ENCODE assay signal across 16 cellular contexts in the genomic region with DNA sequence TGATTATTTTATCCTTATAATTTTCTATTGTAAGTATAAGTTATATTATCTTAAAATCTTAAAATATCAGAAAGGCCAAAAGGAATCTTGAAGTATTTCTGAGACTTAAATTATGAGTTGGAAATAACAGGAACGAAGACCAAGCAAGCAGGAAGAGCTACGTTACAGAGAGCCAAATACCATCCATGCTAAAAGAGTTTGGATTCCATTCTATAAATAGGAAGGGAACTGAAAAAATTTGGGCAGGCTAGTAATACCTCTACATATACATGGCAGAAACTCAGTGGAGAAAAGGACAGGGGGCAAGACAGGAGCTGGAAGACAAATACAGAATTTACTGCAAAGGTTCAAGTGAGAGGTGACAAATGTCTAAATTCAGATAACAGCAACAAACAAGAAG. TPM values are rescaled to one million over a fixed set of nuclear protein-coding genes. Genes with fewer than 3 reads are reported as not detected.
DNase-seq lines count a peak whose midpoint lies in the region; ATAC-seq and TF ChIP-seq lines count a peak whose summit lies in the region.
"Had no signal": no experiment of that assay in that cellular context is flagged by ENCODE, and none has a peak within 500 bp of the region (broad histone marks: within the 10 kb centered on the region; RNA-seq: fewer than 3 reads in every experiment).

No MANE protein-coding gene starts in this region.

- no peak for TF ChIP-seq POLR2A in transverse colon (IDR thresholded peaks at IDR 0.05)

- H3K27me3 ChIP-seq in GM23338 (ENCODE audit: insufficient read depth) (no peaks in the 10 kb centered on the region), mammary epithelial cell (ENCODE audit: insufficient read depth, low read length) (no peaks in the 10 kb centered on the region), transverse colon (no peaks in the 10 kb centered on the region)
- H3K27me3 ChIP-seq: MG63 had no signal

- H3K27ac ChIP-seq in GM23338 (ENCODE audit: low read depth): no peak overlapping the region
- H3K27ac ChIP-seq in mammary epithelial cell (ENCODE audit: insufficient read depth, low read depth, low read length): no peak overlapping the region
- peak overlapping the region; percentile 21 to 83 (median 78) for H3K27ac ChIP-seq in transverse colon
- H3K27ac ChIP-seq: PC-9 had no signal

- H2AFZ ChIP-seq in GM23338: no peak overlapping the region
- H2AFZ ChIP-seq in mammary epithelial cell (ENCODE audit: low read depth, low read length): no peak overlapping the region
- H2AFZ ChIP-seq: PC-9 had no signal

- H3K4me1 ChIP-seq in GM23338 (ENCODE audit: insufficient read depth) (peaks cover 71% of the 10 kb centered on the region), mammary epithelial cell (ENCODE audit: insufficient read depth, low read length) (peaks cover 66% of the 10 kb centered on the region), transverse colon (peaks cover 13 to 78% (median 56%) of the 10 kb centered on the region in 4 donors)

- DNase-seq in GM23338 (ENCODE audit: low spot score) (no peak), mammary epithelial cell (no peak), memory B cell (ENCODE audit: low spot score in 2 of 2) (no peak), transverse colon (no peak), inferior parietal cortex (ENCODE audit: extremely low spot score) (no peak)
- DNase-seq: activated CD4-positive, alpha-beta T cell treated with anti-CD3 and anti-CD28 coated beads, Interleukin-2, amount 50 U/mL, for 1 hour; mesendoderm; MG63; PC-9; stimulated activated CD4-positive, alpha-beta T cell treated with anti-CD3 and anti-CD28 coated beads, Interleukin-4, amount 100 ng/mL, for 4 hours; stimulated activated naive CD8-positive, alpha-beta T cell treated with anti-CD3 and anti-CD28 coated beads, Interleukin-15, Interleukin-2, amounts not matched to agents 100 U/mL and 50 U/mL, for 24 hours had no signal

- H3K79me2 ChIP-seq in GM23338 (replicated peaks; ENCODE audit: insufficient read depth) (peaks cover 100% of the 10 kb centered on the region), mammary epithelial cell (ENCODE audit: insufficient read depth, low read length) (peaks cover 100% of the 10 kb centered on the region)

- no TSS peak for BruUV-seq in mammary epithelial cell (replicated peaks; lab: Mats Ljungman, UMichigan)

- H3K9me3 ChIP-seq in mammary epithelial cell (replicated peaks; ENCODE audit: insufficient read depth, low read length): no peaks in the 10 kb centered on the region
- H3K9me3 ChIP-seq in transverse colon: no peaks in the 10 kb centered on the region
- H3K9me3 ChIP-seq: MG63, prostate gland had no signal

- dilution Hi-C loops in mammary epithelial cell (cut with HindIII; ENCODE audit: low sequenced_read_pairs): no loop called here

- intact Hi-C loops in mammary epithelial cell (cut with micrococcal nuclease) (no loop called here), transverse colon (cut with DNase I; ENCODE audit: low total_unique reads) (no loop called here)

- peaks cover 4% of the 10 kb centered on the region for H3K27me3 Mint-ChIP-seq in GM23338 (ENCODE audit: insufficient read depth, low read depth, poor library complexity)
- H3K27me3 Mint-ChIP-seq in memory B cell: no peaks in the 10 kb centered on the region
- H3K27me3 Mint-ChIP-seq: brain had no signal

- H4K20me1 ChIP-seq in GM23338 (replicated peaks; ENCODE audit: insufficient read depth): peaks cover 86% of the 10 kb centered on the region
- peaks cover 19% of the 10 kb centered on the region for H4K20me1 ChIP-seq in mammary epithelial cell (ENCODE audit: insufficient read depth, low read length)

- 9% methylated on average over 2 of the region's 2 CpGs for WGBS in mammary epithelial cell (ENCODE audit: low coverage, missing lambda C conversion rate)
- 51 to 54% methylated on average over 2 of the region's 2 CpGs for WGBS in transverse colon (ENCODE audit: low coverage in 1 of 2), 2 donors

- no peaks in the 10 kb centered on the region for H3K36me3 ChIP-seq in GM23338 (ENCODE audit: insufficient read depth)
- H3K36me3 ChIP-seq in mammary epithelial cell (ENCODE audit: insufficient read depth, low read length): peaks cover 10% of the 10 kb centered on the region
- H3K36me3 ChIP-seq in transverse colon: no peaks in the 10 kb centered on the region
- H3K36me3 ChIP-seq: prostate gland had no signal

- in situ Hi-C loops in mammary epithelial cell (cut with MboI; ENCODE audit: low sequenced_read_pairs in 2 of 2): no loop called here
- in situ Hi-C loops in transverse colon (cut with MboI; ENCODE audit: low pct_ligation_motif_present in 1 of 4, low pct_unique_long_range_greater_than_20kb in 1 of 4, low sequenced_read_pairs in 3 of 4): loop anchor here in 1 of 4 donors (10.0 kb wide), 1 partner anchor 63 kb away; no protein-coding TSS in a partner anchor

- H3K9me2 ChIP-seq in GM23338 (ENCODE audit: insufficient read depth): no peaks in the 10 kb centered on the region

- H3K4me2 ChIP-seq in GM23338 (peak overlapping the region; percentile 44), mammary epithelial cell (ENCODE audit: insufficient read depth, low read depth, low read length) (peak overlapping the region; percentile 70)
- H3K4me2 ChIP-seq: PC-9 had no signal

- ATAC-seq in GM23338 (no peak), memory B cell (ENCODE audit: low read depth) (no peak), GM18861 (IDR thresholded peaks at IDR 0.05; ENCODE audit: unreplicated experiment) (no peak), GM19463 (IDR thresholded peaks at IDR 0.05; ENCODE audit: unreplicated experiment) (no peak)
- ATAC-seq: stimulated activated naive CD8-positive, alpha-beta T cell treated with anti-CD3 and anti-CD28 coated beads, Interleukin-15, Interleukin-2, amounts not matched to agents 100 U/mL and 50 U/mL, for 24 hours had no signal

- TF ChIP-seq EP300 in transverse colon (IDR thresholded peaks at IDR 0.05; ENCODE audit: low read depth): no peak

- no peak for TF ChIP-seq CTCF in GM23338 (conservative IDR thresholded peaks at IDR 0.05; ENCODE audit: low read depth in 2 of 2)
- no peak for TF ChIP-seq CTCF in mammary epithelial cell (conservative IDR thresholded peaks at IDR 0.05 in 1 of 2, IDR thresholded peaks at IDR 0.05 in 1 of 2; ENCODE audit: extremely low read depth in 1 of 2, insufficient read depth in 1 of 2, low read depth in 1 of 2, low read length in 2 of 2)
- no peak for TF ChIP-seq CTCF in transverse colon (IDR thresholded peaks at IDR 0.05)

- no peaks in the 10 kb centered on the region; the same call in 1 of the 2 replicates for H3F3A ChIP-seq in GM23338 (replicated peaks; ENCODE audit: low read depth)

- no peak overlapping the region for H3K9ac ChIP-seq in mammary epithelial cell (ENCODE audit: insufficient read depth, low read length)

- H3K4me3 Mint-ChIP-seq in GM23338 (no peak overlapping the region), memory B cell (peak overlapping the region; percentile 54)
- H3K4me3 Mint-ChIP-seq: T-helper 2 cell treated with Interferon-gamma antibody and Interleukin-4, amounts not matched to agents 5 μg/mL and 100 μg/mL, for 36 hours had no signal

- H3K36me3 Mint-ChIP-seq in GM23338 (ENCODE audit: low read depth) (no peaks in the 10 kb centered on the region), memory B cell (peaks cover 12% of the 10 kb centered on the region)

- H3K4me1 Mint-ChIP-seq in GM23338: peaks cover 67% of the 10 kb centered on the region
- peaks cover 53% of the 10 kb centered on the region for H3K4me1 Mint-ChIP-seq in memory B cell

- no peak overlapping the region; the same call in 1 of the 2 replicates for H3K4me3 ChIP-seq in GM23338
- no peak overlapping the region for H3K4me3 ChIP-seq in mammary epithelial cell (replicated peaks in 1 of 3; ENCODE audit: insufficient read depth in 1 of 3, low read depth in 2 of 3, low read length in 3 of 3)
- no peak overlapping the region for H3K4me3 ChIP-seq in transverse colon
- H3K4me3 ChIP-seq: MG63, PC-9, prostate gland had no signal

- H3K27ac Mint-ChIP-seq in GM23338: no peak overlapping the region
- peak overlapping the region; percentile 77 for H3K27ac Mint-ChIP-seq in memory B cell
- H3K27ac Mint-ChIP-seq: T-helper 2 cell treated with Interferon-gamma antibody and Interleukin-4, amounts not matched to agents 5 μg/mL and 100 μg/mL, for 36 hours had no signal

- no peaks in the 10 kb centered on the region for H3K9me3 Mint-ChIP-seq in GM23338
- H3K9me3 Mint-ChIP-seq in memory B cell: no peaks in the 10 kb centered on the region
- H3K9me3 Mint-ChIP-seq: brain; T-helper 2 cell treated with Interferon-gamma antibody and Interleukin-4, amounts not matched to agents 5 μg/mL and 100 μg/mL, for 36 hours had no signal

- CTCF ChIA-PET in mammary epithelial cell (lab: Charles Lee; ENCODE audit: low non-redundant PET): no interaction called here

TF ChIP-seq in GM23338, 12 proteins besides CTCF, POLR2A, EP300 and RAD21 (continues in another document):
- TF ChIP-seq STAT1 (IDR thresholded peaks at IDR 0.05; ENCODE audit: unreplicated experiment): no peak
- TF ChIP-seq, protein P1, sequence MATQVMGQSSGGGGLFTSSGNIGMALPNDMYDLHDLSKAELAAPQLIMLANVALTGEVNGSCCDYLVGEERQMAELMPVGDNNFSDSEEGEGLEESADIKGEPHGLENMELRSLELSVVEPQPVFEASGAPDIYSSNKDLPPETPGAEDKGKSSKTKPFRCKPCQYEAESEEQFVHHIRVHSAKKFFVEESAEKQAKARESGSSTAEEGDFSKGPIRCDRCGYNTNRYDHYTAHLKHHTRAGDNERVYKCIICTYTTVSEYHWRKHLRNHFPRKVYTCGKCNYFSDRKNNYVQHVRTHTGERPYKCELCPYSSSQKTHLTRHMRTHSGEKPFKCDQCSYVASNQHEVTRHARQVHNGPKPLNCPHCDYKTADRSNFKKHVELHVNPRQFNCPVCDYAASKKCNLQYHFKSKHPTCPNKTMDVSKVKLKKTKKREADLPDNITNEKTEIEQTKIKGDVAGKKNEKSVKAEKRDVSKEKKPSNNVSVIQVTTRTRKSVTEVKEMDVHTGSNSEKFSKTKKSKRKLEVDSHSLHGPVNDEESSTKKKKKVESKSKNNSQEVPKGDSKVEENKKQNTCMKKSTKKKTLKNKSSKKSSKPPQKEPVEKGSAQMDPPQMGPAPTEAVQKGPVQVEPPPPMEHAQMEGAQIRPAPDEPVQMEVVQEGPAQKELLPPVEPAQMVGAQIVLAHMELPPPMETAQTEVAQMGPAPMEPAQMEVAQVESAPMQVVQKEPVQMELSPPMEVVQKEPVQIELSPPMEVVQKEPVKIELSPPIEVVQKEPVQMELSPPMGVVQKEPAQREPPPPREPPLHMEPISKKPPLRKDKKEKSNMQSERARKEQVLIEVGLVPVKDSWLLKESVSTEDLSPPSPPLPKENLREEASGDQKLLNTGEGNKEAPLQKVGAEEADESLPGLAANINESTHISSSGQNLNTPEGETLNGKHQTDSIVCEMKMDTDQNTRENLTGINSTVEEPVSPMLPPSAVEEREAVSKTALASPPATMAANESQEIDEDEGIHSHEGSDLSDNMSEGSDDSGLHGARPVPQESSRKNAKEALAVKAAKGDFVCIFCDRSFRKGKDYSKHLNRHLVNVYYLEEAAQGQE (IDR thresholded peaks at IDR 0.05; ENCODE audit: unreplicated experiment): no peak

RNA-seq across cellular contexts. Expression of a gene that starts 16.7 kb away (rescaled TPM):
- 439 and 441 TPM in 2 replicates for total RNA-seq in GM23338 (2014; rRNA removed; shearing (Covaris generic))
- polyA plus RNA-seq in GM23338 (2016; fragmentation: Nextera tagmentation; extraction: Ambion mirVana) (309 and 317 TPM in 2 replicates), mammary epithelial cell (671 TPM)
- total RNA-seq in mammary epithelial cell (1,000 to 10,000 TPM; 1,296 to 1,718 TPM), transverse colon (100 to 1,000 TPM; 135 to 362 (median 252) TPM)
- polyA minus RNA-seq in mammary epithelial cell: 831 TPM

Comparison
In these comparisons a context has a peak if more than half of its experiments do, and no peak if none do; other contexts are left out.
1. H3K27ac ChIP-seq: peak in transverse colon (4 of 4); none in GM23338 (single experiment) and mammary epithelial cell (single experiment).